Comparison of ENCODE assay signal across 29 cellular contexts in genomic region chr10:112724404-112724991, GRCh38.
A peak's percentile ranks its signal among the peaks of the same experiment; 100 is the strongest.
DNase-seq lines count a peak whose midpoint lies in the region; ATAC-seq and TF ChIP-seq lines count a peak whose summit lies in the region.
"Had no signal": no experiment of that assay in that cellular context is flagged by ENCODE, and none has a peak within 500 bp of the region (broad histone marks: within the 10 kb centered on the region; RNA-seq: fewer than 3 reads in every experiment).

No MANE protein-coding gene starts in this region.

- no peaks in the 10 kb centered on the region for H3K9me3 ChIP-seq in left ventricle myocardium inferior (replicated peaks)
- H3K9me3 ChIP-seq in right atrium auricular region = no peaks in the 10 kb centered on the region
- H3K9me3 ChIP-seq in smooth muscle cell (replicated peaks; ENCODE audit: low read depth) = no peaks in the 10 kb centered on the region
- H3K9me3 ChIP-seq in Peyer's patch = no peaks in the 10 kb centered on the region
- H3K9me3 ChIP-seq: A549, testis, vagina had no signal

- ATAC-seq in GM18502 (IDR thresholded peaks at IDR 0.05; ENCODE audit: poor library complexity, unreplicated experiment) = no peak
- ATAC-seq: A549, left colon had no signal

- H3K4me3 ChIP-seq in left ventricle myocardium inferior = no peak overlapping the region
- H3K4me3 ChIP-seq in right atrium auricular region = no peak overlapping the region
- H3K4me3 ChIP-seq in fibroblast of villous mesenchyme (ENCODE audit: low read depth, low read length) = no peak overlapping the region
- H3K4me3 ChIP-seq in smooth muscle cell = no peak overlapping the region
- no peak overlapping the region for H3K4me3 ChIP-seq in Peyer's patch
- H3K4me3 ChIP-seq: A549, testis, vagina had no signal

- no peak overlapping the region for H2AFZ ChIP-seq in smooth muscle cell (ENCODE audit: low read depth)

- no peak for TF ChIP-seq POLR2A in Peyer's patch (IDR thresholded peaks at IDR 0.05)

- 31% methylated on average over 2 of the region's 2 CpGs for WGBS in smooth muscle cell (ENCODE audit: low lambda C conversion rate)

- H4K20me1 ChIP-seq in smooth muscle cell (ENCODE audit: low read depth) = no peaks in the 10 kb centered on the region

- TF ChIP-seq CTCF in left ventricle myocardium inferior (IDR thresholded peaks at IDR 0.05; ENCODE audit: borderline replicate concordance) (no peak), right atrium auricular region (IDR thresholded peaks at IDR 0.05) (no peak), fibroblast of villous mesenchyme (IDR thresholded peaks at IDR 0.05; ENCODE audit: insufficient read depth, low read depth, low read length) (no peak), smooth muscle cell (IDR thresholded peaks at IDR 0.05; ENCODE audit: borderline replicate concordance, insufficient read depth, poor library complexity, severe bottlenecking) (no peak), Peyer's patch (IDR thresholded peaks at IDR 0.05) (no peak)

- no peaks in the 10 kb centered on the region for H3K79me2 ChIP-seq in smooth muscle cell (ENCODE audit: low read depth)

- DNase-seq in left ventricle myocardium inferior (no peak), right atrium auricular region (ENCODE audit: low spot score) (no peak), NCI-H524 treated with DMSO at 0.1 percent for 48 hours (lab: John Stamatoyannopoulos, UW) (peak; percentile 14), fibroblast of villous mesenchyme (ENCODE audit: low read depth) (peak; percentile 36), smooth muscle cell (lab: John Stamatoyannopoulos, UW; ENCODE audit: unreplicated experiment) (no peak), NCI-H748 (lab: John Stamatoyannopoulos, UW; ENCODE audit: unreplicated experiment) (no peak), Peyer's patch (no peak)
- DNase-seq: activated B cell treated with CpG ODN at 0.5 μM for 24 hours; activated CD4-positive, alpha-beta T cell treated with anti-CD3 and anti-CD28 coated beads, Interleukin-2, amount 50 U/mL, for 4 hours; activated naive CD4-positive, alpha-beta T cell treated with anti-CD3 and anti-CD28 coated beads, Interleukin-2, amount 50 U/mL, for 16 hours; anterior cingulate cortex; central memory CD4-positive, alpha-beta T cell; dermis blood vessel endothelial cell; DND-41; IMR-90; left colon; naive B cell; NCI-H1105 treated with DMSO at 0.1 percent for 48 hours; NCI-H2107; NCI-H748 treated with DMSO at 0.1 percent for 48 hours; occipital lobe; stimulated activated CD4-positive, alpha-beta T cell treated with anti-CD3 and anti-CD28 coated beads, Interleukin-4, amount 100 ng/mL, for 24 hours; stimulated activated naive CD4-positive, alpha-beta T cell; SW 1271; T1000; testis had no signal

- no peaks in the 10 kb centered on the region for H3K27me3 ChIP-seq in left ventricle myocardium inferior (ENCODE audit: low read depth)
- no peaks in the 10 kb centered on the region for H3K27me3 ChIP-seq in right atrium auricular region
- no peaks in the 10 kb centered on the region for H3K27me3 ChIP-seq in smooth muscle cell (ENCODE audit: low read depth)
- H3K27me3 ChIP-seq in Peyer's patch = no peaks in the 10 kb centered on the region
- H3K27me3 ChIP-seq: testis, vagina had no signal

- H3K4me1 ChIP-seq in left ventricle myocardium inferior = no peaks in the 10 kb centered on the region
- no peaks in the 10 kb centered on the region for H3K4me1 ChIP-seq in right atrium auricular region
- H3K4me1 ChIP-seq in smooth muscle cell (ENCODE audit: low read depth) = peaks cover 23% of the 10 kb centered on the region
- peaks cover 0 to 17% (median 0%) of the 10 kb centered on the region in 4 donors for H3K4me1 ChIP-seq in Peyer's patch
- H3K4me1 ChIP-seq: testis, vagina had no signal

- no peak overlapping the region for H3K9ac ChIP-seq in smooth muscle cell (ENCODE audit: low read depth)

- H3K27ac ChIP-seq in left ventricle myocardium inferior (replicated peaks) (peak overlapping the region; percentile 23), right atrium auricular region (no peak overlapping the region), smooth muscle cell (ENCODE audit: low read depth) (peak overlapping the region; percentile 25), Peyer's patch (no peak overlapping the region)
- H3K27ac ChIP-seq: testis, vagina had no signal

- H3K36me3 ChIP-seq in left ventricle myocardium inferior = no peaks in the 10 kb centered on the region
- no peaks in the 10 kb centered on the region for H3K36me3 ChIP-seq in right atrium auricular region
- H3K36me3 ChIP-seq in smooth muscle cell (ENCODE audit: low read depth) = no peaks in the 10 kb centered on the region
- no peaks in the 10 kb centered on the region for H3K36me3 ChIP-seq in Peyer's patch
- H3K36me3 ChIP-seq: vagina had no signal

- H3F3A ChIP-seq in smooth muscle cell (ENCODE audit: low read depth) = peaks cover 3% of the 10 kb centered on the region

- intact Hi-C loops in left ventricle myocardium inferior (cut with micrococcal nuclease) = no loop called here

- peak overlapping the region; percentile 56 for H3K4me2 ChIP-seq in smooth muscle cell
- H3K4me2 ChIP-seq: A549 had no signal

Comparison
In these comparisons a context has a peak if more than half of its experiments do, and no peak if none do; other contexts are left out.
1. H3K27ac ChIP-seq: peak in left ventricle myocardium inferior (single experiment) and smooth muscle cell (single experiment); none in right atrium auricular region (0 of 2) and Peyer's patch (0 of 4).
2. DNase-seq: peak in NCI-H524 treated with DMSO at 0.1 percent for 48 hours (single experiment) and fibroblast of villous mesenchyme (single experiment); none in left ventricle myocardium inferior (single experiment), right atrium auricular region (single experiment), smooth muscle cell (single experiment), NCI-H748 (single experiment) and Peyer's patch (0 of 3).